ENCODE assay signal across 7 cellular contexts in the genomic region with DNA sequence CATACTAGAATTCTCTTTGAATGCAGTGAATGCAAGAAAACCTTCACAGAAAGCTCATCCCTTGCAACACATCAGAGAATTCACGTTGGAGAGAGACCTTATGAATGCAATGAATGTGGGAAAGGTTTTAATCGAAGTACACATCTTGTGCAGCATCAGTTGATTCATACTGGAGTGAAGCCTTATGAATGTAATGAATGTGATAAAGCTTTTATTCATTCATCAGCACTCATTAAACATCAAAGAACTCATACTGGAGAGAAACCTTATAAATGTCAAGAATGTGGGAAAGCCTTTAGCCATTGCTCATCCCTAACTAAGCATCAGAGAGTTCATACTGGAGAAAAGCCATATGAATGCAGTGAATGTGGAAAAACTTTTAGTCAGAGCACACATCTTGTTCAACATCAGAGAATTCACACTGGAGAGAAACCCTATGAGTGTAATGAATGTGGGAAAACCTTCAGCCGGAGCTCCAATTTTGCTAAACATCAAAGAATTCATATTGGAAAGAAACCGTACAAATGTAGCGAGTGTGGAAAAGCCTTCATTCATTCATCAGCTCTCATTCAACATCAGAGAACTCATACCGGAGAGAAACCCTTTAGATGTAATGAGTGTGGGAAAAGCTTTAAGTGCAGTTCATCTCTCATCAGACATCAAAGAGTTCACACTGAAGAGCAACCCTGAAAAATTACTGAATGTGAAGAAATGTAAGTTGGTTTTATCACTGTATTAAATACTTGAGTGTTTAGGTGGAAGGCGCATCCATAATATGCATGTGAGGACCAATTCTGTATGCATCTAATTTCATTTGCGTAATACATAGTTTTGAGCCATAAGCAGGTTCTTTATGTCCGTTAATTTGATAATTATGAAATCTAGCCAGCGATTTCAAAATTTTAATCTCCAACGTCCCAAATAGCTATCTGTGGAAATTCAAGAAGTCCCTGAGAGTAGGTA. TPM values are rescaled to one million over a fixed set of nuclear protein-coding genes. Genes with fewer than 3 reads are reported as not detected.
"Had no signal": no experiment of that assay in that cellular context is flagged by ENCODE, and none has a peak within 500 bp of the region (broad histone marks: within the 10 kb centered on the region; RNA-seq: fewer than 3 reads in every experiment).

No MANE protein-coding gene starts in this region.

RNA-seq across cellular contexts. Expression of gene TBC1D26, which starts 15.2 kb away (rescaled TPM):
- total RNA-seq: activated CD4-positive, alpha-beta T cell treated with anti-CD3 and anti-CD28 coated beads, Interleukin-2, amount 10 ng/mL, durations not matched to agents 7 days and 5 days; activated T-cell treated with anti-CD3 and anti-CD28 coated beads, Interleukin-2, amount 50 U/mL, for 4 hours; LHCN-M2; M059J; Right ventricle myocardium superior; T-helper 2 cell treated with Interferon-gamma antibody and Interleukin-4, amounts not matched to agents 100 ng/mL and 5 ng/mL, for 36 hours had no signal
- polyA plus RNA-seq: SK-N-SH had no signal
